ENCODE assay signal across 25 cellular contexts in the genomic region with DNA sequence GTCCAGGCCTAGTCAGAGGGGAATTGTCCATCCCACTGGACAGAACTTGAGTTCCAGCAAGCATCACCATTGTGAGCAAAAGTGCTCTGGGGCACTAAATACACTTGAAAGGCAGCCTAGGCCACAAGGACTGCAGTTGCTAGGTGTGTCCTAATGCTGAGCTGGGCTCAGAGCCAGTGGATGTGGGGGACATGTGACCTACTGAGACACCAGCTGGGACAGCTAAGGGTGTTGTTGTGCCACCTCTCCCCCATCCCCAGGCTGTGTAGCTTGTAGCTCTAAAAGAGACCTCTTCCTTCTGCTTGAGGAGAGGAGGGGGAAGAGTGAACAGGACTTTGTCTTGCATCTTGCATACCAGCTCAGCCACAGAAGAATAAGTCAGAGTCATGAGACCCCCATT.
DNase-seq lines count a peak whose midpoint lies in the region; ATAC-seq, FAIRE-seq and TF ChIP-seq lines count a peak whose summit lies in the region.
"Had no signal": no experiment of that assay in that cellular context is flagged by ENCODE, and none has a peak within 500 bp of the region (broad histone marks: within the 10 kb centered on the region; RNA-seq: fewer than 3 reads in every experiment).

No MANE protein-coding gene starts in this region.

- no peaks in the 10 kb centered on the region for H3K36me3 ChIP-seq in body of pancreas (replicated peaks in 1 of 2; ENCODE audit: insufficient read depth in 1 of 2, low read depth in 2 of 2)
- no peaks in the 10 kb centered on the region for H3K36me3 ChIP-seq in small intestine (ENCODE audit: control insufficient read depth in 2 of 2, insufficient read depth in 2 of 2, low read length in 2 of 2)
- no peaks in the 10 kb centered on the region for H3K36me3 ChIP-seq in psoas muscle (ENCODE audit: insufficient read depth in 1 of 2, low read depth in 1 of 2)
- no peaks in the 10 kb centered on the region for H3K36me3 ChIP-seq in brain microvascular endothelial cell (replicated peaks)
- H3K36me3 ChIP-seq: neutrophil, right atrium auricular region, SJSA1, tibial artery had no signal

- H3K4me1 ChIP-seq in body of pancreas (peaks cover under 1% of the 10 kb centered on the region), small intestine (ENCODE audit: control insufficient read depth in 2 of 2, insufficient read depth in 1 of 2, low read depth in 1 of 2, low read length in 1 of 2) (no peaks in the 10 kb centered on the region), psoas muscle (no peaks in the 10 kb centered on the region)
- H3K4me1 ChIP-seq: right atrium auricular region, SJSA1, tibial artery had no signal

- ATAC-seq in body of pancreas (peak; percentile 18), psoas muscle (no peak), HG02938 (IDR thresholded peaks at IDR 0.05; ENCODE audit: unreplicated experiment) (no peak)
- ATAC-seq: activated CD8-positive, alpha-beta T cell treated with anti-CD3 and anti-CD28 coated beads for 36 hours; activated naive CD4-positive, alpha-beta T cell treated with anti-CD3 and anti-CD28 coated beads, Interleukin-2, amount 50 U/mL, for 72 hours; T-helper 17 cell had no signal

- TF ChIP-seq POLR2A in body of pancreas (IDR thresholded peaks at IDR 0.05) = no peak

- H3K4me3 ChIP-seq in body of pancreas (no peak overlapping the region), small intestine (ENCODE audit: low read depth in 1 of 2, low read length in 2 of 2) (no peak overlapping the region), psoas muscle (no peak overlapping the region), brain microvascular endothelial cell (ENCODE audit: low read depth, low read length) (no peak overlapping the region)
- H3K4me3 ChIP-seq: coronary artery, GM23248, right atrium auricular region, SJSA1, tibial artery had no signal

- H3K27me3 ChIP-seq in body of pancreas (no peaks in the 10 kb centered on the region), small intestine (ENCODE audit: control insufficient read depth in 2 of 2, insufficient read depth in 2 of 2, low read length in 2 of 2) (no peaks in the 10 kb centered on the region), psoas muscle (ENCODE audit: insufficient read depth in 3 of 3, low read length in 2 of 3) (no peaks in the 10 kb centered on the region), brain microvascular endothelial cell (replicated peaks) (no peaks in the 10 kb centered on the region)
- H3K27me3 ChIP-seq: neutrophil, right atrium auricular region, SJSA1, tibial artery had no signal

- in situ Hi-C loops in brain microvascular endothelial cell (cut with HindIII; ENCODE audit: low pct_ligation_motif_present, low sequenced_read_pairs) = no loop called here

- no peak for FAIRE-seq in small intestine (lab: Jason Lieb, UNC)

- TF ChIP-seq CTCF in body of pancreas (IDR thresholded peaks at IDR 0.05) = no peak
- no peak for TF ChIP-seq CTCF in psoas muscle (IDR thresholded peaks at IDR 0.05)
- TF ChIP-seq CTCF in brain microvascular endothelial cell (IDR thresholded peaks at IDR 0.05; ENCODE audit: low read depth, low read length, missing control alignments) = no peak

- no peak overlapping the region for H3K27ac ChIP-seq in body of pancreas
- H3K27ac ChIP-seq in small intestine (ENCODE audit: low read depth in 1 of 2, low read length in 1 of 2) = peak overlapping the region in 1 of 2 donors; percentile 67
- H3K27ac ChIP-seq in psoas muscle = no peak overlapping the region
- no peak overlapping the region for H3K27ac ChIP-seq in brain microvascular endothelial cell
- H3K27ac ChIP-seq: coronary artery, GM23248, neutrophil, SJSA1, tibial artery had no signal

- intact Hi-C loops in body of pancreas (cut with DNase I) (no loop called here), psoas muscle (cut with DNase I) (no loop called here)

- DNase-seq in NCI-H345 (lab: John Stamatoyannopoulos, UW) (peak; percentile 24), NCI-H345 treated with DMSO at 0.1 percent for 48 hours (lab: John Stamatoyannopoulos, UW; ENCODE audit: unreplicated experiment) (no peak), NCI-H2029 (lab: John Stamatoyannopoulos, UW) (peak; percentile 49), body of pancreas (peak in 2 of 4 donors; percentile 29 to 43), small intestine (peak; percentile 66), psoas muscle (no peak), brain microvascular endothelial cell (no peak)
- DNase-seq: activated CD4-positive, CD25-positive, alpha-beta regulatory T cell; activated CD8-positive, alpha-beta T cell treated with anti-CD3 and anti-CD28 coated beads for 36 hours; activated T-cell treated with anti-CD3 and anti-CD28 coated beads, Interleukin-2, amount 50 U/mL, for 24 hours; C1 segment of cervical spinal cord; DMS79; foreskin fibroblast; GM23248; kidney glomerular epithelial cell; midbrain; stimulated activated naive CD4-positive, alpha-beta T cell treated with Interleukin-2 at 50 U/mL for 16 hours; T-helper 17 cell had no signal

- H3K9me3 ChIP-seq in body of pancreas = no peaks in the 10 kb centered on the region
- no peaks in the 10 kb centered on the region for H3K9me3 ChIP-seq in small intestine (ENCODE audit: control insufficient read depth, low read depth)
- H3K9me3 ChIP-seq in psoas muscle = peaks cover 4% of the 10 kb centered on the region
- H3K9me3 ChIP-seq: neutrophil, right atrium auricular region, SJSA1, tibial artery had no signal

Comparison
In these comparisons a context has a peak if more than half of its experiments do, and no peak if none do; other contexts are left out.
1. DNase-seq: peak in NCI-H345 (single experiment), NCI-H2029 (single experiment) and small intestine (single experiment); none in NCI-H345 treated with DMSO at 0.1 percent for 48 hours (single experiment), psoas muscle (0 of 2) and brain microvascular endothelial cell (single experiment).